ENCODE assay signal across 19 cellular contexts in genomic region chr16:13306153-13306552, GRCh38.
DNase-seq lines count a peak whose midpoint lies in the region; ATAC-seq, FAIRE-seq and TF ChIP-seq lines count a peak whose summit lies in the region.
"Had no signal": no experiment of that assay in that cellular context is flagged by ENCODE, and none has a peak within 500 bp of the region (broad histone marks: within the 10 kb centered on the region; RNA-seq: fewer than 3 reads in every experiment).

No MANE protein-coding gene starts in this region.

- in situ Hi-C loops in mammary epithelial cell (cut with MboI; ENCODE audit: low sequenced_read_pairs in 2 of 2): no loop called here

- no peak overlapping the region for H3K23ac ChIP-seq in mesenchymal stem cell (ENCODE audit: low read length in 2 of 2)

- no peak overlapping the region for H3K27ac Mint-ChIP-seq in MCF 10A (ENCODE audit: low read depth, unreplicated experiment)
- H3K27ac Mint-ChIP-seq: CD4-positive, CD25-positive, alpha-beta regulatory T cell; H9 had no signal

- H2BK12ac ChIP-seq in mesenchymal stem cell (ENCODE audit: low read length in 2 of 2): no peak overlapping the region

- H3K4me1 ChIP-seq in mammary epithelial cell (ENCODE audit: insufficient read depth, low read length) (peaks cover 37% of the 10 kb centered on the region), mesenchymal stem cell (ENCODE audit: control insufficient read depth, insufficient read depth, low read depth, low read length) (peaks cover 5% of the 10 kb centered on the region), vagina (no peaks in the 10 kb centered on the region)
- H3K4me1 ChIP-seq: BLaER1 had no signal

- peak overlapping the region; percentile 5 for H2AK5ac ChIP-seq in mesenchymal stem cell (ENCODE audit: low read length, severe bottlenecking)

- H3K36me3 ChIP-seq in mammary epithelial cell (ENCODE audit: insufficient read depth, low read length): no peaks in the 10 kb centered on the region
- no peaks in the 10 kb centered on the region for H3K36me3 ChIP-seq in mesenchymal stem cell (ENCODE audit: control insufficient read depth in 1 of 2, insufficient read depth in 2 of 2, low read depth in 1 of 2, low read length in 2 of 2)
- H3K36me3 ChIP-seq in vagina: no peaks in the 10 kb centered on the region
- H3K36me3 ChIP-seq: BLaER1 had no signal

- peaks cover 20% of the 10 kb centered on the region for H3K4me1 Mint-ChIP-seq in MCF 10A (ENCODE audit: insufficient read depth, unreplicated experiment)
- H3K4me1 Mint-ChIP-seq: CD4-positive, CD25-positive, alpha-beta regulatory T cell; H9 had no signal

- H4K91ac ChIP-seq in mesenchymal stem cell (ENCODE audit: low read length): no peak overlapping the region

- H2BK15ac ChIP-seq in mesenchymal stem cell (ENCODE audit: low read depth, poor library complexity, severe bottlenecking): no peak overlapping the region

- no peak overlapping the region for H3K14ac ChIP-seq in mesenchymal stem cell (ENCODE audit: low read length in 2 of 2)

- no peaks in the 10 kb centered on the region for H3K79me2 ChIP-seq in mammary epithelial cell (ENCODE audit: insufficient read depth, low read length)

- H2BK5ac ChIP-seq in mesenchymal stem cell (ENCODE audit: low read depth, low read length, poor library complexity, severe bottlenecking): no peak overlapping the region

- no peaks in the 10 kb centered on the region for H3K9me3 Mint-ChIP-seq in MCF 10A (ENCODE audit: unreplicated experiment)
- H3K9me3 Mint-ChIP-seq: H9 had no signal

- peak; percentile 17 for FAIRE-seq in urothelium cell line (lab: Jason Lieb, UNC)
- FAIRE-seq: GM12891, HepG2, HTR-8/SVneo had no signal

- TF ChIP-seq POLR2A in vagina (IDR thresholded peaks at IDR 0.05): no peak

- ATAC-seq in GM18519 (IDR thresholded peaks at IDR 0.05; ENCODE audit: low FRiP score, unreplicated experiment): no peak
- ATAC-seq: HepG2 had no signal

- H3K36me3 Mint-ChIP-seq in MCF 10A (ENCODE audit: insufficient read depth, unreplicated experiment): no peaks in the 10 kb centered on the region
- H3K36me3 Mint-ChIP-seq: CD4-positive, CD25-positive, alpha-beta regulatory T cell had no signal

- no peak overlapping the region for H3K9ac ChIP-seq in mammary epithelial cell (ENCODE audit: insufficient read depth, low read length)
- no peak overlapping the region for H3K9ac ChIP-seq in mesenchymal stem cell (ENCODE audit: low read length)
- H3K9ac ChIP-seq: BLaER1 had no signal

- no peaks in the 10 kb centered on the region for H3K27me3 Mint-ChIP-seq in MCF 10A (ENCODE audit: insufficient read depth, unreplicated experiment)
- H3K27me3 Mint-ChIP-seq: CD4-positive, CD25-positive, alpha-beta regulatory T cell had no signal

- no peak overlapping the region for H3K4ac ChIP-seq in mesenchymal stem cell (ENCODE audit: low read depth in 1 of 2, low read length in 2 of 2)

- no peaks in the 10 kb centered on the region for H3K79me1 ChIP-seq in mesenchymal stem cell (replicated peaks; ENCODE audit: low read length, poor library complexity, severe bottlenecking)

- no peak overlapping the region for H2BK120ac ChIP-seq in mesenchymal stem cell (ENCODE audit: low read depth, low read length)

- H4K8ac ChIP-seq in mesenchymal stem cell (ENCODE audit: low read length): no peak overlapping the region

- 92% methylated on average over 1 of the region's 1 CpG for WGBS in mammary epithelial cell (ENCODE audit: low coverage, missing lambda C conversion rate)
- 30% methylated on average over 1 of the region's 1 CpG for WGBS in mesenchymal stem cell

- H3K18ac ChIP-seq in mesenchymal stem cell (ENCODE audit: low read depth in 1 of 2, low read length in 2 of 2): no peak overlapping the region

- no peaks in the 10 kb centered on the region for H3K9me3 ChIP-seq in mammary epithelial cell (replicated peaks; ENCODE audit: insufficient read depth, low read length)
- no peaks in the 10 kb centered on the region for H3K9me3 ChIP-seq in mesenchymal stem cell (ENCODE audit: control insufficient read depth, low read length)
- no peaks in the 10 kb centered on the region for H3K9me3 ChIP-seq in vagina
- H3K9me3 ChIP-seq: BLaER1 had no signal

- POLR2A ChIA-PET in MCF 10A (lab: Yijun Ruan, JAX): interaction anchor here (0.6 to 1.1 kb wide), 2 partner anchors 194 to 196 kb away, joined by 3 to 4 read pairs; no protein-coding TSS in a partner anchor

- H2AFZ ChIP-seq in mammary epithelial cell (ENCODE audit: low read depth, low read length) (peak overlapping the region; percentile 10), mesenchymal stem cell (ENCODE audit: low read depth, low read length) (no peak overlapping the region)

- no peaks in the 10 kb centered on the region for H4K20me1 ChIP-seq in mammary epithelial cell (ENCODE audit: insufficient read depth, low read length)
- H4K20me1 ChIP-seq: BLaER1 had no signal

- CTCF ChIA-PET in mammary epithelial cell (lab: Charles Lee; ENCODE audit: low non-redundant PET) (no interaction called here), MCF 10A (lab: Yijun Ruan, JAX) (no interaction called here)

- H3K4me2 ChIP-seq in mammary epithelial cell (ENCODE audit: insufficient read depth, low read depth, low read length): no peak overlapping the region
- H3K4me2 ChIP-seq in mesenchymal stem cell (ENCODE audit: low read length, poor library complexity, severe bottlenecking): no peak overlapping the region
- H3K4me2 ChIP-seq: BLaER1 had no signal

- H3K27me3 ChIP-seq in mammary epithelial cell (ENCODE audit: insufficient read depth, low read length) (no peaks in the 10 kb centered on the region), mesenchymal stem cell (ENCODE audit: control insufficient read depth in 1 of 2, insufficient read depth in 1 of 2, low read length in 2 of 2) (peaks cover 0 to under 1% of the 10 kb centered on the region in 2 experiments), vagina (no peaks in the 10 kb centered on the region)
- H3K27me3 ChIP-seq: BLaER1 had no signal

- dilution Hi-C loops in mammary epithelial cell (cut with HindIII; ENCODE audit: low sequenced_read_pairs): no loop called here

- no peak overlapping the region for H3K4me3 ChIP-seq in mammary epithelial cell (replicated peaks in 1 of 3; ENCODE audit: insufficient read depth in 1 of 3, low read depth in 2 of 3, low read length in 3 of 3)
- no peak overlapping the region for H3K4me3 ChIP-seq in mesenchymal stem cell (ENCODE audit: insufficient read depth in 1 of 2, low read depth in 1 of 2, low read length in 2 of 2)
- H3K4me3 ChIP-seq in vagina: no peak overlapping the region
- H3K4me3 ChIP-seq: BLaER1 had no signal

- TF ChIP-seq CTCF in mammary epithelial cell (conservative IDR thresholded peaks at IDR 0.05 in 1 of 2, IDR thresholded peaks at IDR 0.05 in 1 of 2; ENCODE audit: extremely low read depth in 1 of 2, insufficient read depth in 1 of 2, low read depth in 1 of 2, low read length in 2 of 2) (no peak), MCF 10A (IDR thresholded peaks at IDR 0.05; ENCODE audit: unreplicated experiment) (no peak), vagina (IDR thresholded peaks at IDR 0.05) (no peak)

- no peak overlapping the region for H3K4me3 Mint-ChIP-seq in MCF 10A (ENCODE audit: unreplicated experiment)
- H3K4me3 Mint-ChIP-seq: CD4-positive, CD25-positive, alpha-beta regulatory T cell; H9 had no signal

- intact Hi-C loops in mammary epithelial cell (cut with micrococcal nuclease): loop anchor here (5.0 to 10.0 kb wide), 3 partner anchors 139 to 194 kb away; no protein-coding TSS in a partner anchor
- intact Hi-C loops in MCF 10A (cut with micrococcal nuclease): loop anchor here (10.0 kb wide), 1 partner anchor 99 kb away; no protein-coding TSS in a partner anchor
- intact Hi-C loops in vagina (cut with DNase I): loop anchor here (10.0 kb wide), 1 partner anchor 81 kb away; no protein-coding TSS in a partner anchor

- H3K27ac ChIP-seq in mammary epithelial cell (ENCODE audit: insufficient read depth, low read depth, low read length): peak overlapping the region; percentile 53
- peak overlapping the region; percentile 48 for H3K27ac ChIP-seq in mesenchymal stem cell (ENCODE audit: low read length, poor library complexity, severe bottlenecking)
- no peak overlapping the region for H3K27ac ChIP-seq in vagina
- H3K27ac ChIP-seq: 22Rv1, BLaER1 had no signal

- DNase-seq in mammary epithelial cell: no peak
- no peak for DNase-seq in MCF 10A (ENCODE audit: unreplicated experiment)
- peak; percentile 32 for DNase-seq in RPMI7951 (ENCODE audit: low read depth)
- DNase-seq in mesenchymal stem cell: no peak
- DNase-seq in urothelium cell line (ENCODE audit: low spot score): no peak
- DNase-seq in Kasumi-1 (lab: John Stamatoyannopoulos, UW): no peak
- DNase-seq in vagina (ENCODE audit: extremely low spot score in 2 of 2): no peak
- DNase-seq: AML-193; Calu3; CD4-positive, CD25-positive, alpha-beta regulatory T cell; DMS 273 treated with DMSO at 0.1 percent for 48 hours; GOT3; H9 had no signal

- no TSS peak for BruUV-seq in mammary epithelial cell (replicated peaks; lab: Mats Ljungman, UMichigan)
- no TSS peak for BruUV-seq in MCF 10A (replicated peaks; lab: Mats Ljungman, UMichigan)
